Comparison of ENCODE assay signal across 17 cellular contexts in the genomic region with DNA sequence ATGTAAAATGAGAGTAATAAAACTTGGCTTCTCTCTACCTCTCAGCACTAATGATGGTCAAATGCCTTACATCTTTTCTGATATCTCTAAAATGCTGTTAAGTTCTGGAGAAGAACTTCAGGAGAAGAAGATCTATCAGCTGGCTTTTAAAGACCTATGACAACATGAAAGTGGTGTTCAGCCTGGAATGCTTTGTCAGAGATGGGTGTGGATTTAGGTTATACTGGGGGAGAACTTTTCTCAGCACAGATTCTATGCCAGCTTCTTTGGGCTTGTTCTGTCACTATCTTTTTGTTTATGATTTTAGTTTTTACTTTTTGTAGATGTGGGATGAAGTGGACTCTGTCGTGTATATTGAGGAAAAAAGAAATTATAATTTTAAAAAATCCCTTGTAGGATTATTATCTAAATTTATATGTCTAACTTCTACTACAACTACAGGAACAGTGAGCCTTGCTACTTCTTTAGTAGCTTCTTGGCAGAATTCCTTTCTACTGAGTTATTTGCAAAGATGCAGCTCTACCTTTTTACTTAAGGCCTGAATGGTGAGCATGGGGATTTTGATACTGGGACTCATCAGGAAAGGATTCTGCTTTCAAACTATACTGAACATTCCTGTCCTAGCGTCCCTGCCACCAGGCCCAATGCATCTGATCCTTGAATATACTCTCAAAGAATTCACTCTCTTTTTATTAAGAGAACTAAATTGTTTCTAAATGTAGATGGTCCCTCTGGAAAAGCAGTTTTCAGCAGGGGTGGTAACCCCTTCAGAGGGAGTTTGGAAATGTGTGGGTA.
"Had no signal": no experiment of that assay in that cellular context is flagged by ENCODE, and none has a peak within 500 bp of the region (broad histone marks: within the 10 kb centered on the region; RNA-seq: fewer than 3 reads in every experiment).

No MANE protein-coding gene starts in this region.

- H3K27ac Mint-ChIP-seq: activated naive CD4-positive, alpha-beta T cell treated with anti-CD3 and anti-CD28 coated beads for 36 hours; activated T-helper 17 cell treated with anti-CD3 and anti-CD28 coated beads, Interleukin-2, amount 50 U/mL, for 72 hours; progenitor cell of endocrine pancreas; T-helper 17 cell had no signal

- ATAC-seq: activated T-helper 17 cell treated with anti-CD3 and anti-CD28 coated beads, Interleukin-2, amount 50 U/mL, for 72 hours; left lobe of liver; mucosa of descending colon; naive thymus-derived CD8-positive, alpha-beta T cell; right cardiac atrium; T-helper 17 cell had no signal

- H3K4me3 ChIP-seq: coronary artery, mucosa of descending colon, thoracic aorta had no signal

- H3K4me1 Mint-ChIP-seq: activated T-helper 17 cell treated with anti-CD3 and anti-CD28 coated beads, Interleukin-2, amount 50 U/mL, for 72 hours; naive thymus-derived CD8-positive, alpha-beta T cell; T-helper 17 cell had no signal

- H3K9me3 ChIP-seq: mucosa of descending colon had no signal

- H3K27ac ChIP-seq: coronary artery, thoracic aorta, WERI-Rb-1 had no signal

- H3K27me3 Mint-ChIP-seq: progenitor cell of endocrine pancreas, T-helper 17 cell had no signal

- H3K4me3 Mint-ChIP-seq: activated naive CD4-positive, alpha-beta T cell treated with anti-CD3 and anti-CD28 coated beads for 36 hours; activated T-helper 17 cell treated with anti-CD3 and anti-CD28 coated beads, Interleukin-2, amount 50 U/mL, for 72 hours; naive thymus-derived CD8-positive, alpha-beta T cell; T-helper 17 cell had no signal

- DNase-seq: activated CD4-positive, alpha-beta T cell treated with anti-CD3 and anti-CD28 coated beads, Interleukin-2, amount 50 U/mL, for 48 hours; activated naive CD4-positive, alpha-beta T cell treated with anti-CD3 and anti-CD28 coated beads for 36 hours; caudate nucleus; effector CD8-positive, alpha-beta T cell; islet precursor cell; mucosa of descending colon; naive thymus-derived CD8-positive, alpha-beta T cell; right cardiac atrium; stimulated activated CD4-positive, alpha-beta T cell treated with anti-CD3 and anti-CD28 coated beads, Interleukin-12 subunit alpha, Interleukin-12 subunit beta, amount 100 ng/mL, for 4 hours; stimulated activated CD4-positive, alpha-beta T cell treated with anti-CD3 and anti-CD28 coated beads, Interleukin-2, amount 100 ng/mL, for 24 hours; T-helper 17 cell; WERI-Rb-1 had no signal
